Comparison of ENCODE assay signal across 1 cellular context in genomic region chr14:70622111-70622712, GRCh38.
TF ChIP-seq lines count a peak whose summit lies in the region.

No MANE protein-coding gene starts in this region.

TF ChIP-seq in GM23338, 12 proteins besides CTCF, POLR2A, EP300 and RAD21 (continued from another document):
- TF ChIP-seq ZNF462 (CRISPR knock-in tag; IDR thresholded peaks at IDR 0.05), result peak; percentile 95
- TF ChIP-seq ETS1 (IDR thresholded peaks at IDR 0.05), result no peak
- TF ChIP-seq EZH2 (IDR thresholded peaks at IDR 0.05; ENCODE audit: low read depth, unreplicated experiment), result no peak
- no peak for TF ChIP-seq ZNF331 (CRISPR knock-in tag; IDR thresholded peaks at IDR 0.05; ENCODE audit: low read depth)
- TF ChIP-seq POLR2AphosphoS5 (IDR thresholded peaks at IDR 0.05; ENCODE audit: low read depth), result no peak
- no peak for TF ChIP-seq JUNB (IDR thresholded peaks at IDR 0.05; ENCODE audit: unreplicated experiment)
